ENCODE assay signal across 18 cellular contexts in genomic region chr7:152351168-152351567, GRCh38.
DNase-seq lines count a peak whose midpoint lies in the region; ATAC-seq and TF ChIP-seq lines count a peak whose summit lies in the region.
"Had no signal": no experiment of that assay in that cellular context is flagged by ENCODE, and none has a peak within 500 bp of the region (broad histone marks: within the 10 kb centered on the region; RNA-seq: fewer than 3 reads in every experiment).

No MANE protein-coding gene starts in this region.

- intact Hi-C loops in A673 (cut with micrococcal nuclease; ENCODE audit: unreplicated experiment) = no loop called here

- POLR2A ChIA-PET in HEK293T (lab: Yijun Ruan, JAX) (no interaction called here), A673 (lab: Charles Lee; ENCODE audit: low non-redundant PET) (no interaction called here)

- no peak overlapping the region for H3K27ac ChIP-seq in A673 (ENCODE audit: low read depth, low read length, poor library complexity, severe bottlenecking)
- H3K27ac ChIP-seq: A549, SJSA1 had no signal

- DNase-seq in COLO668 (lab: John Stamatoyannopoulos, UW; ENCODE audit: unreplicated experiment) (peak; percentile 4), HEK293T (ENCODE audit: extremely low spot score) (no peak), RKO (ENCODE audit: low spot score) (peak; percentile 46), fibroblast of gingiva (ENCODE audit: low read depth) (peak; percentile 7), A673 (ENCODE audit: low spot score) (no peak), NCI-H510A (lab: John Stamatoyannopoulos, UW) (no peak), SIG-M5 treated with dmso at 0.1 percent for 504 hours (lab: John Stamatoyannopoulos, UW; ENCODE audit: unreplicated experiment) (no peak)
- DNase-seq: C1 segment of cervical spinal cord, DMS153, NCI-H1105 treated with DMSO at 0.1 percent for 48 hours, NCI-H187, NCI-H345, NCI-H69, RPMI8226 had no signal

- no peak for ATAC-seq in GM18502 (IDR thresholded peaks at IDR 0.05; ENCODE audit: poor library complexity, unreplicated experiment)
- ATAC-seq: A549 had no signal

- H3K36me3 ChIP-seq in A673 (ENCODE audit: insufficient read depth, low read length, poor library complexity, severe bottlenecking) = peaks cover 16% of the 10 kb centered on the region

- no peaks in the 10 kb centered on the region for H3K4me1 ChIP-seq in A673 (ENCODE audit: insufficient read depth, low read length, poor library complexity, severe bottlenecking)
- H3K4me1 ChIP-seq: A549 had no signal

- no TSS peak for BruUV-seq in A673 (replicated peaks; lab: Mats Ljungman, UMichigan)

- H3K4me3 ChIP-seq in A673 (ENCODE audit: low read depth, low read length, poor library complexity, severe bottlenecking) = no peak overlapping the region
- H3K4me3 ChIP-seq: A549, HAP-1, SJSA1 had no signal

- H3K9me3 ChIP-seq in A673 (ENCODE audit: low read depth, low read length, poor library complexity, severe bottlenecking) = peaks cover 7% of the 10 kb centered on the region
- H3K9me3 ChIP-seq: A549, HAP-1, SJSA1 had no signal

- CTCF ChIA-PET in HEK293T (lab: Yijun Ruan, JAX) = interaction anchor here (0.6 to 1.5 kb wide), 2 partner anchors 15 to 245 kb away, joined by 4 to 8 read pairs; no protein-coding TSS in a partner anchor
- CTCF ChIA-PET in A673 (lab: Charles Lee) = no interaction called here

- no peaks in the 10 kb centered on the region for H3K27me3 ChIP-seq in A673 (replicated peaks; ENCODE audit: insufficient read depth, low read depth, low read length, poor library complexity)
- H3K27me3 ChIP-seq: SJSA1 had no signal

- TF ChIP-seq CTCF in A673 (conservative IDR thresholded peaks at IDR 0.05; ENCODE audit: low read depth, low read length) = no peak

TF ChIP-seq in HEK293T, 16 proteins besides CTCF, POLR2A, EP300 and RAD21:
- TF ChIP-seq CTBP1 (IDR thresholded peaks at IDR 0.05; ENCODE audit: borderline replicate concordance) (no peak), HDGF (IDR thresholded peaks at IDR 0.05; ENCODE audit: borderline replicate concordance) (no peak), LEF1 (IDR thresholded peaks at IDR 0.05; ENCODE audit: borderline replicate concordance) (no peak), BHLHE40 (IDR thresholded peaks at IDR 0.05; ENCODE audit: borderline replicate concordance) (no peak), SP1 (IDR thresholded peaks at IDR 0.05) (no peak), SUZ12 (IDR thresholded peaks at IDR 0.05) (no peak), L3MBTL2 (conservative IDR thresholded peaks at IDR 0.05) (no peak), FOXA1 (IDR thresholded peaks at IDR 0.05) (no peak), PKNOX1 (IDR thresholded peaks at IDR 0.05) (peak; percentile 47), TARDBP (IDR thresholded peaks at IDR 0.05) (peak; percentile 40; the same call in 1 of the 2 replicates)

Comparison
In these comparisons a context has a peak if more than half of its experiments do, and no peak if none do; other contexts are left out.
1. DNase-seq: peak in COLO668 (single experiment), RKO (single experiment) and fibroblast of gingiva (single experiment); none in HEK293T (single experiment), A673 (single experiment), NCI-H510A (single experiment) and SIG-M5 treated with dmso at 0.1 percent for 504 hours (single experiment).